ENCODE assay signal across 29 cellular contexts in the genomic region with DNA sequence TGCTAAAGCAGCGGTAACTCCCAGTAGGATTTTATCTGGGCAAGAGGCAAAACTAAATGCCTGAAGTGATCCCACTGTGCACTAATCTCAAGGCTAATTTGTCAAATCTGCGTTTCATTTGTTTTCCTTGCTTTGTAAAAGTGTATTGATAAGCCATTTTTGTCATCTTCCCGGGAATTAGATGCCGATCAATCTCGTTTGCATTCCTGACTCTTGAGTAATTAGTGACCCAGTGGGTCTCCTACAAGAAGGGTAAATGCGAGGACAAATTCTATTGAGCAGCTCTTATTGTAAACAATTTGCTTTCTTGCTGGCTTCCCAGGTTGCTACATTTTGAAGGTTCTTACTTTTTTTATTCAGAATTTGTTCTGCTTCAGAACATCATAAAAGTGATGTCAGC.
"Had no signal": no experiment of that assay in that cellular context is flagged by ENCODE, and none has a peak within 500 bp of the region (broad histone marks: within the 10 kb centered on the region; RNA-seq: fewer than 3 reads in every experiment).

No MANE protein-coding gene starts in this region.

- H3K27ac Mint-ChIP-seq: naive thymus-derived CD8-positive, alpha-beta T cell; natural killer cell treated with Interleukin-12 subunit alpha and Interleukin-12 subunit beta and Interleukin-15 and Interleukin-18, amount 100 ng/mL, for 72 hours; nephron progenitor cell; progenitor cell of endocrine pancreas; stimulated activated effector memory CD8-positive, alpha-beta T cell treated with anti-CD3 and anti-CD28 coated beads, Interleukin-12 subunit alpha, Interleukin-12 subunit beta, amount 100 ng/mL, for 72 hours; stimulated activated naive B cell treated with anti-CD40 and anti-IgM and Interleukin-4, amounts not matched to agents 10 μg/mL and 1 μg/mL and 100 μg/mL, for 72 hours; stimulated activated naive CD8-positive, alpha-beta T cell treated with anti-CD3 and anti-CD28 coated beads, Interleukin-15, Interleukin-2, amounts not matched to agents 100 ng/mL and 50 ng/mL, for 24 hours had no signal

- H3K27ac ChIP-seq: parathyroid adenoma, psoas muscle, right lobe of liver, sigmoid colon, stomach, thoracic aorta, thyroid gland, tibial nerve, upper lobe of left lung, vagina had no signal

- H3K9ac ChIP-seq: parathyroid adenoma had no signal

- H3K36me3 Mint-ChIP-seq: naive thymus-derived CD8-positive, alpha-beta T cell; natural killer cell treated with Interleukin-12 subunit alpha and Interleukin-12 subunit beta and Interleukin-15 and Interleukin-18, amount 100 ng/mL, for 72 hours; stimulated activated effector memory CD8-positive, alpha-beta T cell treated with anti-CD3 and anti-CD28 coated beads, Interleukin-12 subunit alpha, Interleukin-12 subunit beta, amount 100 ng/mL, for 72 hours; stimulated activated naive B cell treated with anti-CD40 and anti-IgM and Interleukin-4, amounts not matched to agents 10 μg/mL and 1 μg/mL and 100 μg/mL, for 72 hours had no signal

- H3K4me3 ChIP-seq: ovary, psoas muscle, right lobe of liver, sigmoid colon, stomach, thoracic aorta, thyroid gland, tibial nerve, upper lobe of left lung, vagina had no signal

- H3K27me3 Mint-ChIP-seq: natural killer cell treated with Interleukin-12 subunit alpha and Interleukin-12 subunit beta and Interleukin-15 and Interleukin-18, amount 100 ng/mL, for 72 hours had no signal

- H3K79me2 ChIP-seq: parathyroid adenoma had no signal

- FAIRE-seq: small intestine, urothelium cell line had no signal

- H3K4me1 ChIP-seq: parathyroid adenoma, psoas muscle, right lobe of liver, sigmoid colon, stomach, thyroid gland, tibial nerve, upper lobe of left lung, vagina had no signal

- H2AFZ ChIP-seq: parathyroid adenoma had no signal

- H3K9me3 Mint-ChIP-seq: natural killer cell treated with Interleukin-12 subunit alpha and Interleukin-12 subunit beta and Interleukin-15 and Interleukin-18, amount 100 ng/mL, for 72 hours; stimulated activated effector memory CD8-positive, alpha-beta T cell treated with anti-CD3 and anti-CD28 coated beads, Interleukin-12 subunit alpha, Interleukin-12 subunit beta, amount 100 ng/mL, for 72 hours; stimulated activated naive CD8-positive, alpha-beta T cell treated with anti-CD3 and anti-CD28 coated beads, Interleukin-15, Interleukin-2, amounts not matched to agents 100 ng/mL and 50 ng/mL, for 24 hours had no signal

- H3K36me3 ChIP-seq: ovary, right lobe of liver, sigmoid colon, stomach, thoracic aorta, thyroid gland, tibial nerve, upper lobe of left lung, vagina had no signal

- DNase-seq: naive thymus-derived CD8-positive, alpha-beta T cell; nephron progenitor cell; occipital lobe; ovary; psoas muscle; right cardiac atrium; right lobe of liver; sigmoid colon; small intestine; stimulated activated CD4-positive, alpha-beta T cell treated with anti-CD3 and anti-CD28 coated beads, Interleukin-15, amount 100 ng/mL, for 24 hours; stimulated activated CD4-positive, alpha-beta T cell treated with anti-CD3 and anti-CD28 coated beads, Interleukin-2, amount 100 ng/mL, for 24 hours; stimulated activated CD4-positive, alpha-beta T cell treated with anti-CD3 and anti-CD28 coated beads, Interleukin-2, amount 100 ng/mL, for 48 hours; stimulated activated CD4-positive, alpha-beta T cell treated with anti-CD3 and anti-CD28 coated beads, Interleukin-4, amount 100 ng/mL, for 24 hours; stimulated activated naive B cell treated with anti-CD40 and anti-IgM and Interleukin-4, amounts not matched to agents 10 μg/mL and 1 μg/mL and 100 μg/mL, for 72 hours; stimulated activated naive CD4-positive, alpha-beta T cell treated with Interleukin-2 at 50 U/mL for 16 hours; stomach; thyroid gland; trophoblast cell; upper lobe of left lung had no signal

- ATAC-seq: naive thymus-derived CD8-positive, alpha-beta T cell; natural killer cell treated with Interleukin-12 subunit alpha and Interleukin-12 subunit beta and Interleukin-15 and Interleukin-18, amount 100 ng/mL, for 72 hours; psoas muscle; right cardiac atrium; right lobe of liver; stimulated activated effector memory CD8-positive, alpha-beta T cell treated with anti-CD3 and anti-CD28 coated beads, Interleukin-12 subunit alpha, Interleukin-12 subunit beta, amount 100 ng/mL, for 72 hours; stimulated activated naive B cell treated with anti-CD40 and anti-IgM and Interleukin-4, amounts not matched to agents 10 μg/mL and 1 μg/mL and 100 μg/mL, for 72 hours had no signal

- H3K4me1 Mint-ChIP-seq: naive thymus-derived CD8-positive, alpha-beta T cell; stimulated activated effector memory CD8-positive, alpha-beta T cell treated with anti-CD3 and anti-CD28 coated beads, Interleukin-12 subunit alpha, Interleukin-12 subunit beta, amount 100 ng/mL, for 72 hours; stimulated activated naive B cell treated with anti-CD40 and anti-IgM and Interleukin-4, amounts not matched to agents 10 μg/mL and 1 μg/mL and 100 μg/mL, for 72 hours had no signal

- H3K27me3 ChIP-seq: ovary, right lobe of liver, sigmoid colon, stomach, thyroid gland, tibial nerve, upper lobe of left lung, vagina had no signal

- H3K9me3 ChIP-seq: ovary, psoas muscle, right lobe of liver, sigmoid colon, stomach, thoracic aorta, thyroid gland, tibial nerve, upper lobe of left lung, vagina had no signal

- H3K4me3 Mint-ChIP-seq: naive thymus-derived CD8-positive, alpha-beta T cell; natural killer cell treated with Interleukin-12 subunit alpha and Interleukin-12 subunit beta and Interleukin-15 and Interleukin-18, amount 100 ng/mL, for 72 hours; nephron progenitor cell; neural crest cell; stimulated activated effector memory CD8-positive, alpha-beta T cell treated with anti-CD3 and anti-CD28 coated beads, Interleukin-12 subunit alpha, Interleukin-12 subunit beta, amount 100 ng/mL, for 72 hours; stimulated activated naive B cell treated with anti-CD40 and anti-IgM and Interleukin-4, amounts not matched to agents 10 μg/mL and 1 μg/mL and 100 μg/mL, for 72 hours; stimulated activated naive CD8-positive, alpha-beta T cell treated with anti-CD3 and anti-CD28 coated beads, Interleukin-15, Interleukin-2, amounts not matched to agents 100 ng/mL and 50 ng/mL, for 24 hours had no signal
